In genomic region chr13:27952931-27953670, GRCh38 we compare ENCODE assay signal across 8 cellular contexts. TPM values are rescaled to one million over a fixed set of nuclear protein-coding genes. Genes with fewer than 3 reads are reported as not detected.
DNase-seq lines count a peak whose midpoint lies in the region; ATAC-seq, FAIRE-seq and TF ChIP-seq lines count a peak whose summit lies in the region.

No MANE protein-coding gene starts in this region.

- H3K36me3 Mint-ChIP-seq in CD8-positive, alpha-beta T cell: no peaks in the 10 kb centered on the region
- H3K36me3 Mint-ChIP-seq in natural killer cell treated with Interleukin-12 subunit alpha and Interleukin-12 subunit beta and Interleukin-15 and Interleukin-18, amount 100 ng/mL, for 72 hours: no peaks in the 10 kb centered on the region

- H3K27ac ChIP-seq in CD8-positive, alpha-beta T cell (ENCODE audit: low read depth, low read length): no peak overlapping the region
- peak overlapping the region; percentile 88 for H3K27ac ChIP-seq in colonic mucosa

- H3K36me3 ChIP-seq in CD8-positive, alpha-beta T cell (ENCODE audit: insufficient read depth, low read length): no peaks in the 10 kb centered on the region
- H3K36me3 ChIP-seq in colonic mucosa: no peaks in the 10 kb centered on the region

- no peak for ATAC-seq in CD8-positive, alpha-beta T cell
- ATAC-seq in HG03342 (IDR thresholded peaks at IDR 0.05; ENCODE audit: unreplicated experiment): peak; percentile 1
- no peak for ATAC-seq in natural killer cell treated with Interleukin-12 subunit alpha and Interleukin-12 subunit beta and Interleukin-15 and Interleukin-18, amount 100 ng/mL, for 72 hours

- H3K9me3 ChIP-seq in CD8-positive, alpha-beta T cell (ENCODE audit: low read length): no peaks in the 10 kb centered on the region
- H3K9me3 ChIP-seq in colonic mucosa: no peaks in the 10 kb centered on the region

- H3K27ac Mint-ChIP-seq in CD8-positive, alpha-beta T cell: no peak overlapping the region
- no peak overlapping the region for H3K27ac Mint-ChIP-seq in natural killer cell treated with Interleukin-12 subunit alpha and Interleukin-12 subunit beta and Interleukin-15 and Interleukin-18, amount 100 ng/mL, for 72 hours

- H3K4me3 Mint-ChIP-seq in CD8-positive, alpha-beta T cell: peak overlapping the region; percentile 54
- H3K4me3 Mint-ChIP-seq in natural killer cell treated with Interleukin-12 subunit alpha and Interleukin-12 subunit beta and Interleukin-15 and Interleukin-18, amount 100 ng/mL, for 72 hours: peak overlapping the region; percentile 60

- peaks cover 7% of the 10 kb centered on the region for H3K4me1 ChIP-seq in CD8-positive, alpha-beta T cell (ENCODE audit: insufficient read depth, low read length)
- no peaks in the 10 kb centered on the region for H3K4me1 ChIP-seq in colonic mucosa

- no peak for DNase-seq in CD8-positive, alpha-beta T cell
- DNase-seq in colonic mucosa: peak; percentile 86
- no peak for DNase-seq in natural killer cell treated with Interleukin-12 subunit alpha and Interleukin-12 subunit beta and Interleukin-15 and Interleukin-18, amount 100 ng/mL, for 72 hours (ENCODE audit: low spot score)
- DNase-seq in stimulated activated CD4-positive, alpha-beta T cell treated with anti-CD3 and anti-CD28 coated beads, Interleukin-4, amount 100 ng/mL, for 1 hour: no peak
- no peak for DNase-seq in iPS-NIHi11 (ENCODE audit: low spot score)
- DNase-seq in NCI-H2196 (lab: John Stamatoyannopoulos, UW; ENCODE audit: unreplicated experiment): no peak
- DNase-seq in frontal cortex (ENCODE audit: low spot score in 2 of 2): no peak

- POLR2A ChIA-PET in CD8-positive, alpha-beta T cell (lab: Charles Lee): no interaction called here

- CTCF ChIA-PET in CD8-positive, alpha-beta T cell (lab: Charles Lee): interaction anchor here (0.7 to 2.6 kb wide), 13 partner anchors 9 to 591 kb away, joined by 3 to 14 read pairs (median 4); no protein-coding TSS in a partner anchor

- H3K27me3 ChIP-seq in CD8-positive, alpha-beta T cell (ENCODE audit: insufficient read depth, low read length): peaks cover 22% of the 10 kb centered on the region
- peaks cover 5% of the 10 kb centered on the region for H3K27me3 ChIP-seq in colonic mucosa

- peaks cover 17% of the 10 kb centered on the region for H3K4me1 Mint-ChIP-seq in CD8-positive, alpha-beta T cell (ENCODE audit: low read depth)
- H3K4me1 Mint-ChIP-seq in natural killer cell treated with Interleukin-12 subunit alpha and Interleukin-12 subunit beta and Interleukin-15 and Interleukin-18, amount 100 ng/mL, for 72 hours (ENCODE audit: low read depth in 2 of 2): peaks cover 7 to 9% of the 10 kb centered on the region in 2 donors

- intact Hi-C loops in CD8-positive, alpha-beta T cell (cut with DNase I, micrococcal nuclease): loop anchor here in 1 of 2 experiments (2.0 kb wide), 1 partner anchor 578 kb away; no protein-coding TSS in a partner anchor
- intact Hi-C loops in colonic mucosa (cut with DNase I): loop anchor here (5.0 kb wide), 2 partner anchors 86 to 121 kb away; no protein-coding TSS in a partner anchor

- no peak for TF ChIP-seq CTCF in CD8-positive, alpha-beta T cell (IDR thresholded peaks at IDR 0.05)
- no peak for TF ChIP-seq CTCF in colonic mucosa (IDR thresholded peaks at IDR 0.05)

- no peak for FAIRE-seq in frontal cortex (lab: Jason Lieb, UNC)

- H3K4me3 ChIP-seq in CD8-positive, alpha-beta T cell (ENCODE audit: low read depth, low read length): peak overlapping the region; percentile 53
- H3K4me3 ChIP-seq in colonic mucosa: peak overlapping the region; percentile 46

- H3K9ac ChIP-seq in colonic mucosa (ENCODE audit: low read depth in 2 of 2, low read length in 2 of 2): peak overlapping the region; percentile 83 to 84

- peaks cover 67% of the 10 kb centered on the region for H3K27me3 Mint-ChIP-seq in CD8-positive, alpha-beta T cell (ENCODE audit: low read depth)
- peaks cover 33 to 43% of the 10 kb centered on the region in 2 donors for H3K27me3 Mint-ChIP-seq in natural killer cell treated with Interleukin-12 subunit alpha and Interleukin-12 subunit beta and Interleukin-15 and Interleukin-18, amount 100 ng/mL, for 72 hours

- H3K9me3 Mint-ChIP-seq in CD8-positive, alpha-beta T cell: no peaks in the 10 kb centered on the region
- H3K9me3 Mint-ChIP-seq in natural killer cell treated with Interleukin-12 subunit alpha and Interleukin-12 subunit beta and Interleukin-15 and Interleukin-18, amount 100 ng/mL, for 72 hours: no peaks in the 10 kb centered on the region

RNA-seq across cellular contexts. Expression of gene CDX2, which starts 16.0 kb away (rescaled TPM):
- total RNA-seq in CD8-positive, alpha-beta T cell: not detected
- 100 to 1,000 TPM; 271 to 391 TPM for total RNA-seq in colonic mucosa
- total RNA-seq in natural killer cell treated with Interleukin-12 subunit alpha and Interleukin-12 subunit beta and Interleukin-15 and Interleukin-18, amount 100 ng/mL, for 72 hours: not detected
- not detected for total RNA-seq in frontal cortex

RNA-seq across cellular contexts. Expression of gene PDX1, which starts 33.3 kb away (rescaled TPM):
- total RNA-seq in CD8-positive, alpha-beta T cell: not detected
- total RNA-seq in colonic mucosa: under 1 TPM; 0.35 to 0.54 TPM
- not detected for total RNA-seq in natural killer cell treated with Interleukin-12 subunit alpha and Interleukin-12 subunit beta and Interleukin-15 and Interleukin-18, amount 100 ng/mL, for 72 hours
- total RNA-seq in frontal cortex: not detected

RNA-seq across cellular contexts. Expression of gene URAD, which starts 35.4 kb away (rescaled TPM):
- total RNA-seq in CD8-positive, alpha-beta T cell: not detected
- total RNA-seq in colonic mucosa (10 to 100 TPM; 26.9 to 40.7 TPM), frontal cortex (not detected)
- not detected for total RNA-seq in natural killer cell treated with Interleukin-12 subunit alpha and Interleukin-12 subunit beta and Interleukin-15 and Interleukin-18, amount 100 ng/mL, for 72 hours

Comparison
In these comparisons a context has a peak if more than half of its experiments do, and no peak if none do; other contexts are left out.
1. RNA of gene CDX2, which starts 16.0 kb away (total RNA-seq): 271 to 391 TPM in colonic mucosa; not detected in CD8-positive, alpha-beta T cell, not detected in natural killer cell treated with Interleukin-12 subunit alpha and Interleukin-12 subunit beta and Interleukin-15 and Interleukin-18, amount 100 ng/mL, for 72 hours and not detected in frontal cortex (single experiment); every median in the first group is over 100 times any median in the second.
2. RNA of gene URAD, which starts 35.4 kb away (total RNA-seq): 26.9 to 40.7 TPM in colonic mucosa; not detected in CD8-positive, alpha-beta T cell, not detected in natural killer cell treated with Interleukin-12 subunit alpha and Interleukin-12 subunit beta and Interleukin-15 and Interleukin-18, amount 100 ng/mL, for 72 hours and not detected in frontal cortex (single experiment); every median in the first group is over 10 times any median in the second.